In the genomic region with DNA sequence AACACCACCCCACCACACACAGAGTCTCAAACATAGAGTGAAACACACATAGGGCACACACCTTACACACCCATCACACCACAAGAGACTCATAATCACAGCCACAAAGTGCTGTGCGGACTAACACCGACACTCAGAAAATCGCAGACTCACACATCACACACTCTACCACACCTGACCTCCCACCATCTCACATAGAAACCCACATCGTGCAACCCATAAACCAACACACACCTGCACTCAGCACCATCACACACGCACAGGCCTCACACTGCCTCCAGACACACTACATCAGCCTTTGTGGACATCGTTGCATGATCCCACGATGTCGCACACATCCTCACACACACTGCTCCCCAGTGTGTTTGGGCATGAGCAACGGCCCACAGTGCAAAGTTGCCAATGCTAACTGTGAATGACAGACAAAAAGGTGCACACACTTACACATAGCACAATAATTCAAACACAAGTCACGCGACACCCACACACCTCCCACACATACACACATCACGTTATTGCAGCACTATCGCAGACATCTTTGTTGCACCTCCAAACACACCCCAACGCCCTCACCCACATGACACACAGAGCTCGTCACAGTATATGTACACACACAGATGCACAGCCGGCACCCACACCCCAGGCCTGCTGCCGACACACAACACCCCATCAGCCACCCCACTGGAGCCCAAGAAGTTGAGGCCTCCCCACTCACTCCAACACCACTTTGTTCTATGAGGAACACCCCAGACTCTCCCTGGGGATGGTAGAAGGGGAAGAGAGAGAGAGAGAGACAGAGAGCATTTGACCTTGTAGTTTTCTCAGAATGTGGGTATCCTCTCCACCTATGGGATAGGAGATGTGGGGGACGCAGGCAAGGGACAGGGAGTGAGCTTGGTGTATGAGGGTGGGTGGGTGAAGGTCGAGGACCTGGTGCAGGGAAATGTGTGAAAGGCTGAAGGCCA, we compare ENCODE assay signal across 2 cellular contexts.
TF ChIP-seq lines count a peak whose summit lies in the region.

No MANE protein-coding gene starts in this region.

TF ChIP-seq in GM12891, 5 proteins besides CTCF, POLR2A, EP300 and RAD21:
- TF ChIP-seq SPI1 (IDR thresholded peaks at IDR 0.05; ENCODE audit: low read depth, low read length) (no peak), TAF1 (IDR thresholded peaks at IDR 0.05; ENCODE audit: low read depth, low read length) (no peak), POLR2AphosphoS5 (IDR thresholded peaks at IDR 0.05; ENCODE audit: low read depth, low read length) (no peak), PAX5 (IDR thresholded peaks at IDR 0.05; ENCODE audit: insufficient read depth, low read length, severe bottlenecking) (no peak), POU2F2 (IDR thresholded peaks at IDR 0.05; ENCODE audit: low read depth, low read length) (no peak)

TF ChIP-seq in K562, 482 proteins besides CTCF, POLR2A, EP300 and RAD21:
- peak; percentile 46; the same call in 1 of the 2 replicates for TF ChIP-seq EGR1 (conservative IDR thresholded peaks at IDR 0.05)
- TF ChIP-seq, protein P1, sequence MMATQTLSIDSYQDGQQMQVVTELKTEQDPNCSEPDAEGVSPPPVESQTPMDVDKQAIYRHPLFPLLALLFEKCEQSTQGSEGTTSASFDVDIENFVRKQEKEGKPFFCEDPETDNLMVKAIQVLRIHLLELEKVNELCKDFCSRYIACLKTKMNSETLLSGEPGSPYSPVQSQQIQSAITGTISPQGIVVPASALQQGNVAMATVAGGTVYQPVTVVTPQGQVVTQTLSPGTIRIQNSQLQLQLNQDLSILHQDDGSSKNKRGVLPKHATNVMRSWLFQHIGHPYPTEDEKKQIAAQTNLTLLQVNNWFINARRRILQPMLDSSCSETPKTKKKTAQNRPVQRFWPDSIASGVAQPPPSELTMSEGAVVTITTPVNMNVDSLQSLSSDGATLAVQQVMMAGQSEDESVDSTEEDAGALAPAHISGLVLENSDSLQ (IDR thresholded peaks at IDR 0.05): no peak
